ENCODE assay signal across 13 cellular contexts in genomic region chr7:73831656-73832579, GRCh38. TPM values are rescaled to one million over a fixed set of nuclear protein-coding genes. Genes with fewer than 3 reads are reported as not detected.
DNase-seq lines count a peak whose midpoint lies in the region; ATAC-seq, FAIRE-seq and TF ChIP-seq lines count a peak whose summit lies in the region.
"Had no signal": no experiment of that assay in that cellular context is flagged by ENCODE, and none has a peak within 500 bp of the region (broad histone marks: within the 10 kb centered on the region; RNA-seq: fewer than 3 reads in every experiment).

No MANE protein-coding gene starts in this region.

- TF ChIP-seq CTCF in A549 (IDR thresholded peaks at IDR 0.05) (no peak), astrocyte (IDR thresholded peaks at IDR 0.05; ENCODE audit: insufficient read depth, low read depth, low read length) (no peak), lung (IDR thresholded peaks at IDR 0.05; ENCODE audit: control extremely low read depth, extremely low read depth) (no peak)

- H3K4me1 ChIP-seq in A549 (peaks cover 66% of the 10 kb centered on the region), astrocyte (ENCODE audit: insufficient read depth, low read length) (peaks cover 12% of the 10 kb centered on the region), lung (ENCODE audit: control insufficient read depth in 2 of 2, insufficient read depth in 2 of 2, low read length in 2 of 2) (peaks cover 0 to 14% of the 10 kb centered on the region in 2 donors)

- TF ChIP-seq EP300 in A549 (IDR thresholded peaks at IDR 0.05), result no peak

- no peak overlapping the region for H3K27ac Mint-ChIP-seq in astrocyte (ENCODE audit: unreplicated experiment)

- peaks cover 34% of the 10 kb centered on the region for H3K4me1 Mint-ChIP-seq in astrocyte (ENCODE audit: low read depth, unreplicated experiment)

- DNase-seq in A549 (ENCODE audit: low read depth in 1 of 2, low spot score in 1 of 2), result no peak
- peak; percentile 80 to 96 (median 93) for DNase-seq in NCI-H1417 (lab: John Stamatoyannopoulos, UW)
- no peak for DNase-seq in astrocyte (ENCODE audit: low read depth)
- DNase-seq in lung (ENCODE audit: low spot score), result peak; percentile 91
- no peak for DNase-seq in GOT3 (lab: John Stamatoyannopoulos, UW)
- no peak for DNase-seq in HEK293T (ENCODE audit: extremely low spot score)
- DNase-seq: activated effector memory CD4-positive, alpha-beta T cell treated with Interleukin-2 at 50 U/mL for 16 hours; stimulated activated CD4-positive, alpha-beta T cell treated with anti-CD3 and anti-CD28 coated beads, Interleukin-12 subunit alpha, Interleukin-12 subunit beta, amount 100 ng/mL, for 4 hours had no signal

- no peaks in the 10 kb centered on the region for H4K20me1 ChIP-seq in astrocyte (ENCODE audit: insufficient read depth, low read length)

- peak overlapping the region; percentile 4 for H2AFZ ChIP-seq in astrocyte (ENCODE audit: low read depth, low read length)

- peak overlapping the region; percentile 66 for H3K4me3 Mint-ChIP-seq in astrocyte (ENCODE audit: unreplicated experiment)

- no peak overlapping the region for H3K9ac ChIP-seq in astrocyte (ENCODE audit: low read length)

- no peaks in the 10 kb centered on the region for H3K9me3 ChIP-seq in A549
- no peaks in the 10 kb centered on the region for H3K9me3 ChIP-seq in astrocyte (ENCODE audit: insufficient read depth, low read depth, low read length)
- H3K9me3 ChIP-seq in lung (ENCODE audit: control insufficient read depth in 2 of 2, insufficient read depth in 1 of 2, low read length in 1 of 2), result no peaks in the 10 kb centered on the region

- 89% methylated on average over 26 of the region's 28 CpGs for WGBS in A549 (ENCODE audit: missing lambda C conversion rate)
- 63 to 67% methylated on average over 26 to 28 of the region's 28 CpGs for WGBS in lung, 2 donors

- H3K4me2 ChIP-seq in A549, result peak overlapping the region; percentile 69; the same call in 1 of the 3 replicates
- H3K4me2 ChIP-seq in astrocyte (ENCODE audit: low read length), result no peak overlapping the region

- POLR2A ChIA-PET in A549 (lab: Yijun Ruan, JAX), result interaction anchor here (3.3 kb wide), 1 partner anchor 10 kb away, joined by 21 read pairs; the partner anchor contains the start of gene METTL27
- POLR2A ChIA-PET in HEK293T (lab: Yijun Ruan, JAX), result no interaction called here

- H3K27me3 Mint-ChIP-seq in astrocyte (ENCODE audit: low read depth, unreplicated experiment), result no peaks in the 10 kb centered on the region

- H3K9me3 Mint-ChIP-seq in astrocyte (ENCODE audit: unreplicated experiment), result no peaks in the 10 kb centered on the region

- TF ChIP-seq RAD21 in A549 (conservative IDR thresholded peaks at IDR 0.05 in 1 of 2, IDR thresholded peaks at IDR 0.05 in 1 of 2), result no peak

- H3K4me3 ChIP-seq in A549, result no peak overlapping the region
- no peak overlapping the region for H3K4me3 ChIP-seq in astrocyte (ENCODE audit: insufficient read depth, low read depth, low read length)
- H3K4me3 ChIP-seq in lung, result peak overlapping the region; percentile 54

- H3K27me3 ChIP-seq in astrocyte (ENCODE audit: insufficient read depth, low read length) (no peaks in the 10 kb centered on the region), lung (ENCODE audit: control insufficient read depth, insufficient read depth) (no peaks in the 10 kb centered on the region)

- H3K36me3 ChIP-seq in astrocyte (ENCODE audit: insufficient read depth, low read length) (no peaks in the 10 kb centered on the region), lung (ENCODE audit: control insufficient read depth in 2 of 2, insufficient read depth in 2 of 2, low read length in 2 of 2) (no peaks in the 10 kb centered on the region)

- CTCF ChIA-PET in A549 (lab: Yijun Ruan, JAX), result interaction anchor here (0.6 to 3.7 kb wide), 4 partner anchors 9 to 97 kb away, joined by 3 to 13 read pairs (median 4); no protein-coding TSS in a partner anchor
- CTCF ChIA-PET in HEK293T (lab: Yijun Ruan, JAX), result no interaction called here

- TF ChIP-seq POLR2A in A549 (IDR thresholded peaks at IDR 0.05; ENCODE audit: low read length), result peak; percentile 16; the same call in 1 of the 2 replicates

- H3K27ac ChIP-seq in A549 (peak overlapping the region; percentile 75 to 86; a peak in 5 of 6 replicates), astrocyte (ENCODE audit: low read depth, low read length) (no peak overlapping the region), lung (ENCODE audit: low read depth in 1 of 2, low read length in 1 of 2) (peak overlapping the region in 1 of 2 donors; percentile 91)
- H3K27ac ChIP-seq: HL-60 had no signal

- H3K36me3 Mint-ChIP-seq in astrocyte (ENCODE audit: low read depth, unreplicated experiment), result no peaks in the 10 kb centered on the region

- ATAC-seq in A549 (peak in 1 of 2 experiments; percentile 3; a peak in 1 of 6 replicates), lung (ENCODE audit: insufficient read depth, low FRiP score) (peak; percentile 35), GM19324 (IDR thresholded peaks at IDR 0.05; ENCODE audit: low FRiP score, unreplicated experiment) (no peak)
- no peak for ATAC-seq in activated CD4-positive, CD25-positive, alpha-beta regulatory T cell treated with anti-CD3 and anti-CD28 coated beads, Interleukin-2, amount 50 U/mL, for 24 hours
- ATAC-seq: SK-N-SH treated with all-trans-retinoic acid at 6 μM for 48 hours had no signal

- H3K79me2 ChIP-seq in astrocyte (ENCODE audit: insufficient read depth, low read length), result no peaks in the 10 kb centered on the region

- FAIRE-seq in A549 (lab: Jason Lieb, UNC), result no peak
- no peak for FAIRE-seq in astrocyte (lab: Jason Lieb, UNC)

TF ChIP-seq in A549, 52 proteins besides CTCF, POLR2A, EP300 and RAD21 (continues in another document):
- TF ChIP-seq SREBF2 (IDR thresholded peaks at IDR 0.05) (no peak), KDM1A (IDR thresholded peaks at IDR 0.05; ENCODE audit: low read depth) (no peak), ZC3H11A (IDR thresholded peaks at IDR 0.05) (no peak), MYC (IDR thresholded peaks at IDR 0.05; ENCODE audit: borderline replicate concordance, low read length) (no peak), CHD4 (IDR thresholded peaks at IDR 0.05; ENCODE audit: borderline replicate concordance) (no peak), BHLHE40 (IDR thresholded peaks at IDR 0.05; ENCODE audit: low read depth, low read length) (no peak), CHD2 (IDR thresholded peaks at IDR 0.05; ENCODE audit: low read length, partially characterized antibody) (no peak), FOXS1 (CRISPR knock-in tag; IDR thresholded peaks at IDR 0.05) (no peak), NFE2L2 (conservative IDR thresholded peaks at IDR 0.05; ENCODE audit: low read length) (no peak), ZSCAN20 (CRISPR knock-in tag; IDR thresholded peaks at IDR 0.05) (no peak), NR3C1 (IDR thresholded peaks at IDR 0.05) (no peak), JUN (IDR thresholded peaks at IDR 0.05) (no peak), EHF (CRISPR knock-in tag; IDR thresholded peaks at IDR 0.05) (no peak), POLR2AphosphoS2 (conservative IDR thresholded peaks at IDR 0.05; ENCODE audit: low read length) (no peak), CBX2 (IDR thresholded peaks at IDR 0.05; ENCODE audit: borderline replicate concordance, low read depth) (no peak)

TF ChIP-seq in HEK293T, 16 proteins besides CTCF, POLR2A, EP300 and RAD21 (continues in another document):
- TF ChIP-seq BHLHE40 (IDR thresholded peaks at IDR 0.05; ENCODE audit: borderline replicate concordance) (no peak), SP1 (IDR thresholded peaks at IDR 0.05) (no peak), ZNF384 (IDR thresholded peaks at IDR 0.05) (no peak), NFRKB (IDR thresholded peaks at IDR 0.05) (no peak), FOXM1 (IDR thresholded peaks at IDR 0.05; ENCODE audit: borderline replicate concordance) (no peak), ARNT (IDR thresholded peaks at IDR 0.05) (no peak), CTBP1 (IDR thresholded peaks at IDR 0.05; ENCODE audit: borderline replicate concordance) (no peak), TARDBP (IDR thresholded peaks at IDR 0.05) (no peak), FOXA1 (IDR thresholded peaks at IDR 0.05) (no peak), ELF4 (IDR thresholded peaks at IDR 0.05) (no peak), LEF1 (IDR thresholded peaks at IDR 0.05; ENCODE audit: borderline replicate concordance) (no peak), PKNOX1 (IDR thresholded peaks at IDR 0.05) (no peak)

RNA-seq across cellular contexts. Expression of gene CLDN4, which starts 1.1 kb away (rescaled TPM):
- polyA plus RNA-seq in A549 (2011; rRNA removed) (2.3 and 2.4 TPM in 2 replicates), A549 (2017; fragmentation: RNase III; extraction: RNeasy Plus Mini Kit Qiagen cat#74134 plus additional on column Dnase treatment) (1.3 to 1.5 TPM (median 1.5 TPM) in 3 replicates), lung (100 to 1,000 TPM in 1 of 2 donors, 10 to 100 TPM in 1; 99.8 to 154 TPM)
- polyA plus RNA-seq in A549 (2012; cell fraction: cytosol; rRNA removed), result 1.9 and 2.4 TPM in 2 replicates
- polyA plus RNA-seq in A549 (2012; cell fraction: nucleus; rRNA removed), result 6.1 and 6.7 TPM in 2 replicates
- 1.9 and 2.8 TPM in 2 replicates for polyA minus RNA-seq in A549 (2011; rRNA and poly(A)+ RNA removed)
- total RNA-seq in astrocyte (13.7 and 32.5 TPM in 2 replicates), lung (100 to 1,000 TPM; 150 to 169 TPM)

RNA-seq across cellular contexts. Expression of gene METTL27, which starts 10.4 kb away (rescaled TPM):
- polyA plus RNA-seq in A549 (2011; rRNA removed) (4.1 and 5.5 TPM in 2 replicates), A549 (2017; fragmentation: RNase III; extraction: RNeasy Plus Mini Kit Qiagen cat#74134 plus additional on column Dnase treatment) (4.9 to 5.8 TPM (median 5.3 TPM) in 3 replicates), lung (1 to 10 TPM; 2.3 to 3.9 TPM)
- 11.3 and 12.4 TPM in 2 replicates for polyA plus RNA-seq in A549 (2012; cell fraction: cytosol; rRNA removed)
- polyA plus RNA-seq in A549 (2012; cell fraction: nucleus; rRNA removed), result 7.8 and 11.8 TPM in 2 replicates
- polyA minus RNA-seq in A549 (2011; rRNA and poly(A)+ RNA removed), result 5.1 and 5.4 TPM in 2 replicates
- total RNA-seq in astrocyte (2.1 and 2.5 TPM in 2 replicates), lung (10 to 100 TPM in 1 of 2 donors, 1 to 10 TPM in 1; 6.3 to 22.1 TPM)

RNA-seq across cellular contexts. Expression of gene TMEM270, which starts 29.0 kb away (rescaled TPM):
- polyA plus RNA-seq in A549 (2011; rRNA removed) (0.16 TPM in 1 of 2 replicates, not detected in the other), A549 (2017; fragmentation: RNase III; extraction: RNeasy Plus Mini Kit Qiagen cat#74134 plus additional on column Dnase treatment) (not detected in 3 replicates), lung (under 1 TPM; 0.19 to 0.20 TPM)
- polyA plus RNA-seq in A549 (2012; cell fraction: cytosol; rRNA removed), result 0.07 and 0.10 TPM in 2 replicates
- polyA plus RNA-seq in A549 (2012; cell fraction: nucleus; rRNA removed), result 0.06 and 0.17 TPM in 2 replicates
- not detected in 2 replicates for polyA minus RNA-seq in A549 (2011; rRNA and poly(A)+ RNA removed)
- total RNA-seq in astrocyte (not detected in 2 replicates), lung (1 to 10 TPM in 1 of 2 donors, not detected in 1; 1.1 TPM)
- polyA plus RNA-seq: BJ had no signal

Comparison
In these comparisons a context has a peak if more than half of its experiments do, and no peak if none do; other contexts are left out.
1. DNase-seq: peak in NCI-H1417 (3 of 3) and lung (single experiment); none in A549 (0 of 2), astrocyte (single experiment), GOT3 (single experiment) and HEK293T (single experiment).